In the genomic region with DNA sequence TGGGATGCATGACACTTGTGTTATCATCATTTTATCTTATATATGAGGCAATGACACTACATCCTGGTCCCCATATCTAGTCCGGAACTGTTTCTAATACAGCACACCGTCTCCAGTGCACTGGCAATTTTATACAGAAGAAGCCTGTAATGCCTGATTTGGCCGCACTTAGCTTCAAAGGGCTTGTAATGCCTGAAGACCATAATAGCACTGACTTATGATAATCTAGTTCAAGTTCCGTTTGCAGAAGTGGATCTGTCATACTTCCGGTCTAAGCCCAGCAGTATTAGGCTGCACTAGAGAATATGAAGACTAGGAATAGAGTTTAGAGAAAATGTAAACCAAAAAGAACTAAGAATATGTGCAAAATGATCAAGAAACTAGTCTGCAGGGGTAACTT, we compare ENCODE assay signal across 8 cellular contexts. TPM values are rescaled to one million over a fixed set of nuclear protein-coding genes. Genes with fewer than 3 reads are reported as not detected.
DNase-seq lines count a peak whose midpoint lies in the region; ATAC-seq and TF ChIP-seq lines count a peak whose summit lies in the region.

No MANE protein-coding gene starts in this region.

- H3K36me3 Mint-ChIP-seq in endodermal cell (ENCODE audit: low read depth) (peaks cover 29% of the 10 kb centered on the region), nephron progenitor cell (ENCODE audit: low read depth) (peaks cover 37% of the 10 kb centered on the region)

- H3K27me3 Mint-ChIP-seq in endodermal cell (ENCODE audit: insufficient read depth), result peaks cover 8% of the 10 kb centered on the region
- H3K27me3 Mint-ChIP-seq in nephron progenitor cell (ENCODE audit: low read depth, poor library complexity), result peaks cover under 1% of the 10 kb centered on the region

- H3K27me3 ChIP-seq in BLaER1 treated with 17β-estradiol and CSF1 and Interleukin-3, amounts not matched to agents 10 nM and 100 nM, result no peaks in the 10 kb centered on the region
- H3K27me3 ChIP-seq in endodermal cell (ENCODE audit: control insufficient read depth, insufficient read depth, low read length, poor library complexity, severe bottlenecking), result no peaks in the 10 kb centered on the region

- H3K4me1 ChIP-seq in BLaER1 treated with 17β-estradiol and CSF1 and Interleukin-3, amounts not matched to agents 10 nM and 100 nM, result peaks cover 41 to 59% (median 53%) of the 10 kb centered on the region in 10 experiments
- peaks cover 4% of the 10 kb centered on the region for H3K4me1 ChIP-seq in endodermal cell (ENCODE audit: control insufficient read depth, insufficient read depth, low read length)

- H3K9ac ChIP-seq in BLaER1 treated with 17β-estradiol and CSF1 and Interleukin-3, amounts not matched to agents 10 nM and 100 nM, result peak overlapping the region; percentile 96 to 100 (median 99)
- peak overlapping the region; percentile 96 for H3K9ac ChIP-seq in endodermal cell (ENCODE audit: extremely low read depth, low read length, poor library complexity, severe bottlenecking)

- peak overlapping the region; percentile 68 to 97 (median 88) for H3K4me3 ChIP-seq in BLaER1 treated with 17β-estradiol and CSF1 and Interleukin-3, amounts not matched to agents 10 nM and 100 nM
- H3K4me3 ChIP-seq in endodermal cell (ENCODE audit: low read length), result peak overlapping the region; percentile 100

- peaks cover 15% of the 10 kb centered on the region for H3K4me1 Mint-ChIP-seq in endodermal cell
- H3K4me1 Mint-ChIP-seq in nephron progenitor cell, result peaks cover 24% of the 10 kb centered on the region

- ATAC-seq in GM21526 (IDR thresholded peaks at IDR 0.05; ENCODE audit: low FRiP score, unreplicated experiment) (peak; percentile 34), omental fat pad (ENCODE audit: low FRiP score) (no peak), GM21576 (IDR thresholded peaks at IDR 0.05; ENCODE audit: unreplicated experiment) (no peak)

- H4K20me1 ChIP-seq in BLaER1 treated with 17β-estradiol and CSF1 and Interleukin-3, amounts not matched to agents 10 nM and 100 nM, result peaks cover 21 to 62% (median 50%) of the 10 kb centered on the region in 11 experiments; a peak in 21 of 22 replicates

- H3K27ac Mint-ChIP-seq in endodermal cell (peak overlapping the region; percentile 20), nephron progenitor cell (peak overlapping the region; percentile 99)

- H3K36me3 ChIP-seq in BLaER1 treated with 17β-estradiol and CSF1 and Interleukin-3, amounts not matched to agents 10 nM and 100 nM, result peaks cover 16 to 49% (median 28%) of the 10 kb centered on the region in 11 experiments; a peak in 20 of 22 replicates
- H3K36me3 ChIP-seq in endodermal cell (ENCODE audit: control insufficient read depth, insufficient read depth, low read length), result peaks cover 40% of the 10 kb centered on the region

- H3K9me3 Mint-ChIP-seq in endodermal cell, result no peaks in the 10 kb centered on the region
- no peaks in the 10 kb centered on the region for H3K9me3 Mint-ChIP-seq in nephron progenitor cell

- H3K9me3 ChIP-seq in BLaER1 treated with 17β-estradiol and CSF1 and Interleukin-3, amounts not matched to agents 10 nM and 100 nM (replicated peaks in 1 of 11), result no peaks in the 10 kb centered on the region
- no peaks in the 10 kb centered on the region for H3K9me3 ChIP-seq in endodermal cell (ENCODE audit: control insufficient read depth, low read length)

- H3K4me3 Mint-ChIP-seq in endodermal cell (peak overlapping the region; percentile 93), nephron progenitor cell (peak overlapping the region; percentile 98)

- WGBS in endodermal cell (ENCODE audit: insufficient coverage in 1 of 2, insufficient read length in 1 of 2), 2 experiments, result 65 to 75% methylated on average over 3 to 5 of the region's 5 CpGs

- DNase-seq in SKM-1 (lab: John Stamatoyannopoulos, UW; ENCODE audit: unreplicated experiment) (peak; percentile 50), endodermal cell (no peak), nephron progenitor cell (no peak), omental fat pad (ENCODE audit: low spot score) (no peak), NCI-H187 (lab: John Stamatoyannopoulos, UW) (no peak)

- TF ChIP-seq CTCF in endodermal cell (conservative IDR thresholded peaks at IDR 0.05) (no peak), nephron progenitor cell (IDR thresholded peaks at IDR 0.05) (no peak), omental fat pad (IDR thresholded peaks at IDR 0.05) (no peak)

- peak overlapping the region; percentile 85 to 100 (median 95) for H3K4me2 ChIP-seq in BLaER1 treated with 17β-estradiol and CSF1 and Interleukin-3, amounts not matched to agents 10 nM and 100 nM

- H3K27ac ChIP-seq in BLaER1 treated with 17β-estradiol and CSF1 and Interleukin-3, amounts not matched to agents 10 nM and 100 nM, result peak overlapping the region; percentile 96 to 100 (median 99)
- H3K27ac ChIP-seq in endodermal cell (ENCODE audit: low read depth, low read length), result no peak overlapping the region

RNA-seq across cellular contexts. Expression of gene BNIP2, which starts 1.3 kb away (rescaled TPM):
- total RNA-seq in endodermal cell, result 10 to 100 TPM; 52.3 to 52.6 TPM
- polyA plus RNA-seq in endodermal cell (2013, experiment 1 of 2), result 34.7 TPM
- 30.8 TPM for polyA plus RNA-seq in endodermal cell (2013, experiment 2 of 2)
- total RNA-seq in omental fat pad, result 100 to 1,000 TPM; 102 to 162 (median 132) TPM

RNA-seq across cellular contexts. Expression of gene GTF2A2, which starts 30.5 kb away (rescaled TPM):
- total RNA-seq in endodermal cell (100 to 1,000 TPM; 168 to 246 TPM), omental fat pad (10 to 100 TPM; 22.4 to 38.6 (median 28.7) TPM)
- 152 TPM for polyA plus RNA-seq in endodermal cell (2013, experiment 1 of 2)
- polyA plus RNA-seq in endodermal cell (2013, experiment 2 of 2), result 160 TPM

Comparison
In these comparisons a context has a peak if more than half of its experiments do, and no peak if none do; other contexts are left out.
1. RNA of gene GTF2A2, which starts 30.5 kb away (total RNA-seq): 168 to 246 TPM in endodermal cell; 22.4 to 38.6 TPM in omental fat pad; every median in the first group is over 4 times any median in the second.